Comparison of ENCODE assay signal across 32 cellular contexts in genomic region chr22:39510529-39511149, GRCh38. TPM values are rescaled to one million over a fixed set of nuclear protein-coding genes. Genes with fewer than 3 reads are reported as not detected.
"Had no signal": no experiment of that assay in that cellular context is flagged by ENCODE, and none has a peak within 500 bp of the region (broad histone marks: within the 10 kb centered on the region; RNA-seq: fewer than 3 reads in every experiment).

No MANE protein-coding gene starts in this region.

- H2AFZ ChIP-seq: parathyroid adenoma had no signal

- H3K9me3 ChIP-seq: esophagus squamous epithelium, heart right ventricle, left ventricle myocardium inferior, mucosa of descending colon, psoas muscle, right atrium auricular region, suprapubic skin, tibial artery, upper lobe of right lung had no signal

- H3K27ac Mint-ChIP-seq: activated naive CD8-positive, alpha-beta T cell; activated T-helper 2 cell treated with anti-CD3 and anti-CD28 coated beads, Interferon-gamma antibody, Interleukin-2, Interleukin-4, amounts not matched to agents 10 μg/mL and 5 μg/mL and 100 μg/mL, durations not matched to agents 14 hours and 24 hours and 36 hours; nephron had no signal

- H3K27ac ChIP-seq: epithelial cell of prostate, esophagus squamous epithelium, left ventricle myocardium inferior, parathyroid adenoma, psoas muscle, right atrium auricular region, suprapubic skin, tibial artery, upper lobe of right lung had no signal

- DNase-seq: activated CD4-positive, alpha-beta T cell treated with anti-CD3 and anti-CD28 coated beads for 4 hours; activated CD4-positive, alpha-beta T cell treated with anti-CD3 and anti-CD28 coated beads, Interleukin-2, amount 50 U/mL, for 4 hours; activated CD8-positive, alpha-beta memory T cell treated with anti-CD3 and anti-CD28 coated beads, Interleukin-2, amount 50 U/mL, for 4 hours; activated T-cell treated with anti-CD3 and anti-CD28 coated beads, Interleukin-2, amount 50 U/mL, for 4 hours; anterior cingulate cortex; dermis blood vessel endothelial cell; effector CD4-positive, alpha-beta T cell; esophagus squamous epithelium; foreskin melanocyte; heart right ventricle; islet precursor cell; left ventricle myocardium inferior; stimulated activated CD4-positive, alpha-beta T cell treated with anti-CD3 and anti-CD28 coated beads, Interleukin-15, amount 100 ng/mL, for 24 hours; stimulated activated CD4-positive, alpha-beta T cell treated with anti-CD3 and anti-CD28 coated beads, Interleukin-2, amount 100 ng/mL, for 24 hours; stimulated activated naive CD4-positive, alpha-beta T cell; T-helper 1 cell; tibial artery; upper lobe of right lung had no signal

- FAIRE-seq: colon, endometrium had no signal

- H3K4me1 ChIP-seq: parathyroid adenoma, tibial artery, upper lobe of right lung had no signal

- H3K4me3 ChIP-seq: esophagus squamous epithelium, heart right ventricle, left ventricle myocardium inferior, lung, mucosa of descending colon, psoas muscle, right atrium auricular region, suprapubic skin, tibial artery, upper lobe of right lung had no signal

- ATAC-seq: activated T-cell treated with anti-CD3 and anti-CD28 coated beads, Interleukin-2, amount 50 U/mL, for 4 hours; heart right ventricle; mucosa of descending colon; psoas muscle; upper lobe of right lung had no signal

- H3K27me3 ChIP-seq: esophagus squamous epithelium, heart right ventricle, right atrium auricular region, suprapubic skin, tibial artery, upper lobe of right lung had no signal

- H3K27me3 Mint-ChIP-seq: activated naive CD8-positive, alpha-beta T cell had no signal

- H3K9me3 Mint-ChIP-seq: activated T-cell treated with anti-CD3 and anti-CD28 coated beads, Interleukin-2, amount 50 U/mL, for 4 hours; activated T-helper 2 cell treated with anti-CD3 and anti-CD28 coated beads, Interferon-gamma antibody, Interleukin-2, Interleukin-4, amounts not matched to agents 10 μg/mL and 5 μg/mL and 100 μg/mL, durations not matched to agents 14 hours and 24 hours and 36 hours; nephron had no signal

- H3K4me3 Mint-ChIP-seq: activated naive CD8-positive, alpha-beta T cell; activated T-cell treated with anti-CD3 and anti-CD28 coated beads, Interleukin-2, amount 50 U/mL, for 4 hours; nephron had no signal

RNA-seq across cellular contexts. Expression of gene MGAT3, which starts 53.8 kb away (rescaled TPM):
- total RNA-seq: myocyte had no signal

RNA-seq across cellular contexts. Expression of gene CACNA1I, which starts 59.9 kb away (rescaled TPM):
- total RNA-seq: dermis blood vessel endothelial cell, glomerular endothelial cell, myocyte had no signal
